In genomic region chr3:89682556-89682955, GRCh38 we compare ENCODE assay signal across 15 cellular contexts.
DNase-seq lines count a peak whose midpoint lies in the region.
"Had no signal": no experiment of that assay in that cellular context is flagged by ENCODE, and none has a peak within 500 bp of the region (broad histone marks: within the 10 kb centered on the region; RNA-seq: fewer than 3 reads in every experiment).

No MANE protein-coding gene starts in this region.

- peak; percentile 77 for DNase-seq in COLO829 (ENCODE audit: low spot score)
- DNase-seq in OCI-M1 (lab: John Stamatoyannopoulos, UW): peak; percentile 40
- peak; percentile 52 for DNase-seq in fibroblast of peridontal ligament (ENCODE audit: extremely low read depth)
- DNase-seq in stromal cell of bone marrow (ENCODE audit: low read depth): peak; percentile 43
- DNase-seq in occipital lobe (lab: John Stamatoyannopoulos, UW): no peak
- DNase-seq in activated naive CD4-positive, alpha-beta T cell (lab: John Stamatoyannopoulos, UW): no peak
- DNase-seq in EL: no peak
- DNase-seq: ACHN; C1 segment of cervical spinal cord; CD4-positive, alpha-beta T cell; DMS153; DND-41; GF-D8; H9; KG1 had no signal

Comparison
In these comparisons a context has a peak if more than half of its experiments do, and no peak if none do; other contexts are left out.
1. DNase-seq: peak in COLO829 (single experiment), OCI-M1 (single experiment), fibroblast of peridontal ligament (single experiment) and stromal cell of bone marrow (single experiment); none in occipital lobe (single experiment), activated naive CD4-positive, alpha-beta T cell (0 of 4) and EL (single experiment).